Comparison of ENCODE assay signal across 14 cellular contexts in genomic region chr20:58459058-58459743, GRCh38. TPM values are rescaled to one million over a fixed set of nuclear protein-coding genes. Genes with fewer than 3 reads are reported as not detected.
A peak's percentile ranks its signal among the peaks of the same experiment; 100 is the strongest.
DNase-seq lines count a peak whose midpoint lies in the region; ATAC-seq and TF ChIP-seq lines count a peak whose summit lies in the region.
"Had no signal": no experiment of that assay in that cellular context is flagged by ENCODE, and none has a peak within 500 bp of the region (broad histone marks: within the 10 kb centered on the region; RNA-seq: fewer than 3 reads in every experiment).

No MANE protein-coding gene starts in this region.

- H3K27ac ChIP-seq in sigmoid colon: no peak overlapping the region
- H3K27ac ChIP-seq: gastrocnemius medialis had no signal

- H3K4me3 ChIP-seq in sigmoid colon: no peak overlapping the region
- H3K4me3 ChIP-seq: gastrocnemius medialis had no signal

- no peaks in the 10 kb centered on the region for H3K27me3 Mint-ChIP-seq in neural crest cell (ENCODE audit: low read depth)

- peaks cover 8% of the 10 kb centered on the region for H3K9me3 Mint-ChIP-seq in neural crest cell

- no peak for TF ChIP-seq EP300 in sigmoid colon (IDR thresholded peaks at IDR 0.05)

- intact Hi-C loops in sciatic nerve (cut with DNase I) (no loop called here), sigmoid colon (cut with DNase I) (no loop called here)

- DNase-seq in neural crest cell (ENCODE audit: low read depth, low spot score) (no peak), NCI-H146 treated with DMSO at 0.1 percent for 48 hours (lab: John Stamatoyannopoulos, UW; ENCODE audit: unreplicated experiment) (no peak), sciatic nerve (ENCODE audit: low spot score) (no peak), NCI-H1417 (lab: John Stamatoyannopoulos, UW) (no peak), sigmoid colon (no peak)
- DNase-seq: activated CD4-positive, alpha-beta T cell treated with anti-CD3 and anti-CD28 coated beads for 4 hours; cortex of kidney; DND-41; gastrocnemius medialis; left cardiac atrium had no signal

- peaks cover 21% of the 10 kb centered on the region for H3K36me3 Mint-ChIP-seq in neural crest cell (ENCODE audit: low read depth)

- peak overlapping the region; percentile 12 for H3K27ac Mint-ChIP-seq in neural crest cell (ENCODE audit: unreplicated experiment)

- no peaks in the 10 kb centered on the region for H3K4me1 ChIP-seq in sigmoid colon
- H3K4me1 ChIP-seq: gastrocnemius medialis had no signal

- H3K27me3 ChIP-seq in sigmoid colon: no peaks in the 10 kb centered on the region
- H3K27me3 ChIP-seq: gastrocnemius medialis had no signal

- TF ChIP-seq CTCF in neural crest cell (conservative IDR thresholded peaks at IDR 0.05) (no peak), sigmoid colon (IDR thresholded peaks at IDR 0.05) (no peak)

- H3K4me1 Mint-ChIP-seq in neural crest cell: peaks cover 21% of the 10 kb centered on the region

- no peak for TF ChIP-seq POLR2A in sigmoid colon (IDR thresholded peaks at IDR 0.05)

- H3K36me3 ChIP-seq in sigmoid colon: no peaks in the 10 kb centered on the region
- H3K36me3 ChIP-seq: gastrocnemius medialis had no signal

- ATAC-seq in GM19035 (IDR thresholded peaks at IDR 0.05; ENCODE audit: unreplicated experiment) (peak; percentile 20), HG02610 (IDR thresholded peaks at IDR 0.05; ENCODE audit: unreplicated experiment) (peak; percentile 32), HG03432 (IDR thresholded peaks at IDR 0.05; ENCODE audit: unreplicated experiment) (peak; percentile 24), sciatic nerve (no peak)
- ATAC-seq: activated naive CD4-positive, alpha-beta T cell treated with anti-CD3 and anti-CD28 coated beads, Interleukin-2, amount 50 U/mL, for 72 hours; gastrocnemius medialis; left cardiac atrium had no signal

- H3K4me3 Mint-ChIP-seq in neural crest cell: no peak overlapping the region

- no peaks in the 10 kb centered on the region for H3K9me3 ChIP-seq in sigmoid colon
- H3K9me3 ChIP-seq: gastrocnemius medialis had no signal

- 90 to 93% methylated on average over 5 of the region's 5 CpGs for WGBS in sigmoid colon, 2 donors

RNA-seq across cellular contexts. Expression of gene APCDD1L, which starts 56.0 kb away (rescaled TPM):
- total RNA-seq in neural crest cell (not detected in 2 replicates), sciatic nerve (0.53 TPM), sigmoid colon (1 to 10 TPM in 3 of 4 donors, under 1 TPM in 1; 0.33 to 1.9 (median 1.6) TPM)
- under 1 TPM in 2 of 3 donors, not detected in 1; 0.22 to 0.23 TPM for polyA plus RNA-seq in sigmoid colon
- total RNA-seq: activated naive CD4-positive, alpha-beta T cell treated with anti-CD3 and anti-CD28 coated beads, Interleukin-2, amount 50 U/mL, for 72 hours had no signal
